8 cellular contexts compared by ENCODE assay signal in genomic region chr4:124262211-124263179, GRCh38.
A peak's percentile ranks its signal among the peaks of the same experiment; 100 is the strongest.
DNase-seq lines count a peak whose midpoint lies in the region; ATAC-seq and TF ChIP-seq lines count a peak whose summit lies in the region.

No MANE protein-coding gene starts in this region.

- peaks cover 4% of the 10 kb centered on the region for H3K27me3 Mint-ChIP-seq in activated naive CD4-positive, alpha-beta T cell treated with anti-CD3 and anti-CD28 coated beads, Interleukin-2, amount 10 ng/mL, durations not matched to agents 7 days and 5 days
- peaks cover 5% of the 10 kb centered on the region for H3K27me3 Mint-ChIP-seq in progenitor cell of endocrine pancreas

- peak; percentile 92 for TF ChIP-seq CTCF in progenitor cell of endocrine pancreas (IDR thresholded peaks at IDR 0.05; ENCODE audit: unreplicated experiment)

- no peak overlapping the region for H3K4me3 ChIP-seq in Jurkat, Clone E6-1 (ENCODE audit: low read length)

- ATAC-seq in GM21723 (IDR thresholded peaks at IDR 0.05; ENCODE audit: unreplicated experiment): peak; percentile 96
- peak; percentile 89 for ATAC-seq in Right ventricle myocardium superior (ENCODE audit: poor library complexity)
- no peak for ATAC-seq in HG02588 (IDR thresholded peaks at IDR 0.05; ENCODE audit: unreplicated experiment)

- DNase-seq in GM04503 (ENCODE audit: low read depth): peak; percentile 27
- DNase-seq in Jurkat, Clone E6-1 (ENCODE audit: low read depth, low spot score): peak; percentile 67
- peak; percentile 11 for DNase-seq in OCI-M2 (lab: John Stamatoyannopoulos, UW; ENCODE audit: unreplicated experiment)
- peak; percentile 45 for DNase-seq in activated naive CD4-positive, alpha-beta T cell treated with anti-CD3 and anti-CD28 coated beads, Interleukin-2, amount 10 ng/mL, durations not matched to agents 7 days and 5 days
- DNase-seq in Right ventricle myocardium superior: peak; percentile 42
- DNase-seq in progenitor cell of endocrine pancreas (ENCODE audit: low spot score, unreplicated experiment): peak; percentile 44

- intact Hi-C loops in Right ventricle myocardium superior (cut with DNase I): loop anchor here (10.0 kb wide), 1 partner anchor 1158 kb away; no protein-coding TSS in a partner anchor

- H3K4me1 Mint-ChIP-seq in activated naive CD4-positive, alpha-beta T cell treated with anti-CD3 and anti-CD28 coated beads, Interleukin-2, amount 10 ng/mL, durations not matched to agents 7 days and 5 days: no peaks in the 10 kb centered on the region
- no peaks in the 10 kb centered on the region for H3K4me1 Mint-ChIP-seq in progenitor cell of endocrine pancreas (ENCODE audit: low read depth)

- no peak overlapping the region for H3K27ac Mint-ChIP-seq in activated naive CD4-positive, alpha-beta T cell treated with anti-CD3 and anti-CD28 coated beads, Interleukin-2, amount 10 ng/mL, durations not matched to agents 7 days and 5 days
- H3K27ac Mint-ChIP-seq in progenitor cell of endocrine pancreas: no peak overlapping the region

- CTCF ChIA-PET in activated naive CD4-positive, alpha-beta T cell treated with anti-CD3 and anti-CD28 coated beads, Interleukin-2, amount 10 ng/mL, durations not matched to agents 7 days and 5 days (lab: Charles Lee): interaction anchor here (0.6 to 0.7 kb wide), 2 partner anchors 490 to 1510 kb away, joined by 3 read pairs; no protein-coding TSS in a partner anchor

- H3K4me3 Mint-ChIP-seq in activated naive CD4-positive, alpha-beta T cell treated with anti-CD3 and anti-CD28 coated beads, Interleukin-2, amount 10 ng/mL, durations not matched to agents 7 days and 5 days: no peak overlapping the region
- no peak overlapping the region for H3K4me3 Mint-ChIP-seq in progenitor cell of endocrine pancreas (ENCODE audit: low read depth)

- H3K9me3 Mint-ChIP-seq in activated naive CD4-positive, alpha-beta T cell treated with anti-CD3 and anti-CD28 coated beads, Interleukin-2, amount 10 ng/mL, durations not matched to agents 7 days and 5 days: no peaks in the 10 kb centered on the region
- no peaks in the 10 kb centered on the region for H3K9me3 Mint-ChIP-seq in progenitor cell of endocrine pancreas (ENCODE audit: low read depth)

- no peaks in the 10 kb centered on the region for H3K36me3 Mint-ChIP-seq in activated naive CD4-positive, alpha-beta T cell treated with anti-CD3 and anti-CD28 coated beads, Interleukin-2, amount 10 ng/mL, durations not matched to agents 7 days and 5 days
- H3K36me3 Mint-ChIP-seq in progenitor cell of endocrine pancreas (ENCODE audit: insufficient read depth): no peaks in the 10 kb centered on the region

Comparison
In these comparisons a context has a peak if more than half of its experiments do, and no peak if none do; other contexts are left out.
1. DNase-seq: peak in every context shown above with its lines; median percentile 67 in Jurkat, Clone E6-1; 45 in activated naive CD4-positive, alpha-beta T cell treated with anti-CD3 and anti-CD28 coated beads, Interleukin-2, amount 10 ng/mL, durations not matched to agents 7 days and 5 days; 44 in progenitor cell of endocrine pancreas; 42 in Right ventricle myocardium superior; 27 in GM04503; 11 in OCI-M2.